23 cellular contexts compared by ENCODE assay signal in genomic region chr12:13229504-13229903, GRCh38. TPM values are rescaled to one million over a fixed set of nuclear protein-coding genes. Genes with fewer than 3 reads are reported as not detected.
DNase-seq lines count a peak whose midpoint lies in the region; ATAC-seq, FAIRE-seq and TF ChIP-seq lines count a peak whose summit lies in the region.
"Had no signal": no experiment of that assay in that cellular context is flagged by ENCODE, and none has a peak within 500 bp of the region (broad histone marks: within the 10 kb centered on the region; RNA-seq: fewer than 3 reads in every experiment).

No MANE protein-coding gene starts in this region.

- no peaks in the 10 kb centered on the region for H3K27me3 ChIP-seq in esophagus muscularis mucosa
- H3K27me3 ChIP-seq in smooth muscle cell (ENCODE audit: low read depth), result no peaks in the 10 kb centered on the region
- H3K27me3 ChIP-seq: ovary, transverse colon had no signal

- no peak for TF ChIP-seq POLR2A in esophagus muscularis mucosa (IDR thresholded peaks at IDR 0.05; ENCODE audit: low read depth)

- H2AFZ ChIP-seq in smooth muscle cell (ENCODE audit: low read depth), result no peak overlapping the region
- H2AFZ ChIP-seq: PC-9 had no signal

- H4K20me1 ChIP-seq in smooth muscle cell (ENCODE audit: low read depth), result no peaks in the 10 kb centered on the region

- H3K27ac ChIP-seq in esophagus muscularis mucosa (replicated peaks in 1 of 4) (no peak overlapping the region), smooth muscle cell (ENCODE audit: low read depth) (no peak overlapping the region)
- H3K27ac ChIP-seq: gastroesophageal sphincter, ovary, PC-9, transverse colon had no signal

- no peaks in the 10 kb centered on the region for H3K4me1 ChIP-seq in esophagus muscularis mucosa
- no peaks in the 10 kb centered on the region for H3K4me1 ChIP-seq in smooth muscle cell (ENCODE audit: low read depth)
- H3K4me1 ChIP-seq: gastroesophageal sphincter, transverse colon had no signal

- no peak overlapping the region for H3K4me2 ChIP-seq in smooth muscle cell
- H3K4me2 ChIP-seq: PC-9 had no signal

- no peaks in the 10 kb centered on the region for H3K36me3 ChIP-seq in esophagus muscularis mucosa
- H3K36me3 ChIP-seq in smooth muscle cell (ENCODE audit: low read depth), result no peaks in the 10 kb centered on the region
- H3K36me3 ChIP-seq: gastroesophageal sphincter, ovary, transverse colon had no signal

- no peak for ATAC-seq in HG03139 (IDR thresholded peaks at IDR 0.05; ENCODE audit: unreplicated experiment)
- ATAC-seq: gastroesophageal sphincter; stimulated activated memory B cell treated with anti-CD40 and anti-IgM and Interleukin-4, amounts not matched to agents 10 μg/mL and 1 μg/mL and 100 μg/mL, for 72 hours had no signal

- no peak for FAIRE-seq in urothelium cell line (lab: Jason Lieb, UNC)

- TF ChIP-seq EP300 in esophagus muscularis mucosa (IDR thresholded peaks at IDR 0.05), result no peak

- H3K79me2 ChIP-seq in smooth muscle cell (ENCODE audit: low read depth), result no peaks in the 10 kb centered on the region

- WGBS in esophagus muscularis mucosa, result 82% methylated on average over 5 of the region's 5 CpGs
- 82% methylated on average over 5 of the region's 5 CpGs for WGBS in smooth muscle cell (ENCODE audit: low lambda C conversion rate)

- DNase-seq in DMS79 treated with DMSO at 0.1 percent for 48 hours (lab: John Stamatoyannopoulos, UW) (peak; percentile 42), DMS79 (lab: John Stamatoyannopoulos, UW) (no peak), NCI-H2171 treated with DMSO at 0.1 percent for 48 hours (lab: John Stamatoyannopoulos, UW) (peak; percentile 44), esophagus muscularis mucosa (ENCODE audit: extremely low spot score) (peak; percentile 39), urothelium cell line (ENCODE audit: low spot score) (peak; percentile 39), ureter (ENCODE audit: low spot score) (no peak), smooth muscle cell (lab: John Stamatoyannopoulos, UW; ENCODE audit: unreplicated experiment) (no peak)
- DNase-seq: activated CD4-positive, alpha-beta T cell treated with anti-CD3 and anti-CD28 coated beads for 4 hours; activated CD8-positive, alpha-beta memory T cell treated with anti-CD3 and anti-CD28 coated beads for 24 hours; GOT3; Karpas-422; mammary epithelial cell; NCI-H1436; NCI-H2081 treated with DMSO at 0.1 percent for 48 hours; NCI-H510A; ovary; PC-9; retina; Right ventricle myocardium superior; transverse colon had no signal

- no peak for TF ChIP-seq CTCF in esophagus muscularis mucosa (IDR thresholded peaks at IDR 0.05)
- no peak for TF ChIP-seq CTCF in smooth muscle cell (IDR thresholded peaks at IDR 0.05; ENCODE audit: borderline replicate concordance, insufficient read depth, poor library complexity, severe bottlenecking)

- H3K9ac ChIP-seq in smooth muscle cell (ENCODE audit: low read depth), result no peak overlapping the region

- H3F3A ChIP-seq in smooth muscle cell (ENCODE audit: low read depth), result no peaks in the 10 kb centered on the region

- intact Hi-C loops in esophagus muscularis mucosa (cut with DNase I), result no loop called here

- H3K9me3 ChIP-seq in esophagus muscularis mucosa (no peaks in the 10 kb centered on the region), smooth muscle cell (replicated peaks; ENCODE audit: low read depth) (no peaks in the 10 kb centered on the region)
- H3K9me3 ChIP-seq: gastroesophageal sphincter, ovary, transverse colon had no signal

- no peak overlapping the region for H3K4me3 ChIP-seq in esophagus muscularis mucosa
- no peak overlapping the region for H3K4me3 ChIP-seq in smooth muscle cell
- H3K4me3 ChIP-seq: gastroesophageal sphincter, ovary, PC-9, transverse colon had no signal

RNA-seq across cellular contexts. Expression of gene EMP1, which starts 33.0 kb away (rescaled TPM):
- total RNA-seq in esophagus muscularis mucosa (100 to 1,000 TPM in 1 of 4 donors, 10 to 100 TPM in 3; 42.8 to 425 (median 63.0) TPM), ureter (193 TPM), smooth muscle cell (52.0 and 53.0 TPM in 2 replicates)
- polyA plus RNA-seq in smooth muscle cell, result 13.2 and 34.8 TPM in 2 replicates

Comparison
In these comparisons a context has a peak if more than half of its experiments do, and no peak if none do; other contexts are left out.
1. DNase-seq: peak in DMS79 treated with DMSO at 0.1 percent for 48 hours (single experiment), NCI-H2171 treated with DMSO at 0.1 percent for 48 hours (single experiment), esophagus muscularis mucosa (single experiment) and urothelium cell line (single experiment); none in DMS79 (single experiment), ureter (single experiment) and smooth muscle cell (single experiment).